ENCODE assay signal across 19 cellular contexts in genomic region chr3:117563063-117563462, GRCh38.
DNase-seq lines count a peak whose midpoint lies in the region; ATAC-seq and TF ChIP-seq lines count a peak whose summit lies in the region.
"Had no signal": no experiment of that assay in that cellular context is flagged by ENCODE, and none has a peak within 500 bp of the region (broad histone marks: within the 10 kb centered on the region; RNA-seq: fewer than 3 reads in every experiment).

No MANE protein-coding gene starts in this region.

- H3K4me3 ChIP-seq in cardiac muscle cell, result no peak overlapping the region
- no peak overlapping the region for H3K4me3 ChIP-seq in foreskin fibroblast (ENCODE audit: low read depth in 1 of 2, low read length in 2 of 2)
- no peak overlapping the region for H3K4me3 ChIP-seq in lung
- H3K4me3 ChIP-seq: PC-9, SK-N-MC had no signal

- no peaks in the 10 kb centered on the region for H3K27me3 ChIP-seq in cardiac muscle cell
- H3K27me3 ChIP-seq in lung (ENCODE audit: control insufficient read depth, insufficient read depth), result no peaks in the 10 kb centered on the region

- DNase-seq in cardiac muscle cell (ENCODE audit: low read depth in 1 of 2, low spot score in 1 of 2) (peak in 1 of 2 donors; percentile 36), cardiac septum (ENCODE audit: low spot score) (no peak), foreskin fibroblast (peak; percentile 10 to 40), lung (ENCODE audit: low spot score) (no peak), GOT3 (lab: John Stamatoyannopoulos, UW) (no peak), GM10266 (ENCODE audit: extremely low spot score) (no peak), NCI-H1436 treated with DMSO at 0.1 percent for 48 hours (lab: John Stamatoyannopoulos, UW) (no peak)
- DNase-seq: 8988T, GDM1, NCI-H1105, NCI-H187, NCI-H2107, NCI-H510A, NCI-H748 treated with DMSO at 0.1 percent for 48 hours, PC-9, RPMI8226, SHP77 had no signal

- WGBS in lung, 2 donors, result 43 to 72% methylated on average over 4 of the region's 4 CpGs

- H3K4me1 ChIP-seq in cardiac muscle cell (ENCODE audit: low read depth) (peaks cover 36% of the 10 kb centered on the region), lung (ENCODE audit: control insufficient read depth in 2 of 2, insufficient read depth in 2 of 2, low read length in 2 of 2) (no peaks in the 10 kb centered on the region)

- H3K9me3 ChIP-seq in cardiac muscle cell (ENCODE audit: low read depth) (no peaks in the 10 kb centered on the region), lung (ENCODE audit: control insufficient read depth in 2 of 2, insufficient read depth in 1 of 2, low read length in 1 of 2) (peaks cover 0 to 1% of the 10 kb centered on the region in 2 donors)

- H3K36me3 ChIP-seq in cardiac muscle cell, result no peaks in the 10 kb centered on the region
- H3K36me3 ChIP-seq in lung (ENCODE audit: control insufficient read depth in 2 of 2, insufficient read depth in 2 of 2, low read length in 2 of 2), result no peaks in the 10 kb centered on the region

- H3K27ac ChIP-seq in cardiac muscle cell (peak overlapping the region; percentile 49), lung (ENCODE audit: low read depth in 1 of 2, low read length in 1 of 2) (no peak overlapping the region)
- H3K27ac ChIP-seq: PC-9, SK-N-MC had no signal

- TF ChIP-seq CTCF in cardiac muscle cell (IDR thresholded peaks at IDR 0.05; ENCODE audit: low read depth, low read length) (no peak), foreskin fibroblast (IDR thresholded peaks at IDR 0.05; ENCODE audit: low read depth, low read length) (no peak), lung (IDR thresholded peaks at IDR 0.05; ENCODE audit: control extremely low read depth, extremely low read depth) (no peak), GM10266 (IDR thresholded peaks at IDR 0.05; ENCODE audit: control insufficient read depth, insufficient read depth, low read depth, missing control alignments) (no peak)

- ATAC-seq in lung (ENCODE audit: insufficient read depth, low FRiP score), result peak; percentile 75
- no peak for ATAC-seq in HG02884 (IDR thresholded peaks at IDR 0.05; ENCODE audit: unreplicated experiment)

- intact Hi-C loops in cardiac septum (cut with DNase I), result no loop called here

Comparison
In these comparisons a context has a peak if more than half of its experiments do, and no peak if none do; other contexts are left out.
1. DNase-seq: peak in foreskin fibroblast (2 of 2); none in cardiac septum (single experiment), lung (single experiment), GOT3 (single experiment), GM10266 (single experiment) and NCI-H1436 treated with DMSO at 0.1 percent for 48 hours (single experiment).